8 cellular contexts compared by ENCODE assay signal in the genomic region with DNA sequence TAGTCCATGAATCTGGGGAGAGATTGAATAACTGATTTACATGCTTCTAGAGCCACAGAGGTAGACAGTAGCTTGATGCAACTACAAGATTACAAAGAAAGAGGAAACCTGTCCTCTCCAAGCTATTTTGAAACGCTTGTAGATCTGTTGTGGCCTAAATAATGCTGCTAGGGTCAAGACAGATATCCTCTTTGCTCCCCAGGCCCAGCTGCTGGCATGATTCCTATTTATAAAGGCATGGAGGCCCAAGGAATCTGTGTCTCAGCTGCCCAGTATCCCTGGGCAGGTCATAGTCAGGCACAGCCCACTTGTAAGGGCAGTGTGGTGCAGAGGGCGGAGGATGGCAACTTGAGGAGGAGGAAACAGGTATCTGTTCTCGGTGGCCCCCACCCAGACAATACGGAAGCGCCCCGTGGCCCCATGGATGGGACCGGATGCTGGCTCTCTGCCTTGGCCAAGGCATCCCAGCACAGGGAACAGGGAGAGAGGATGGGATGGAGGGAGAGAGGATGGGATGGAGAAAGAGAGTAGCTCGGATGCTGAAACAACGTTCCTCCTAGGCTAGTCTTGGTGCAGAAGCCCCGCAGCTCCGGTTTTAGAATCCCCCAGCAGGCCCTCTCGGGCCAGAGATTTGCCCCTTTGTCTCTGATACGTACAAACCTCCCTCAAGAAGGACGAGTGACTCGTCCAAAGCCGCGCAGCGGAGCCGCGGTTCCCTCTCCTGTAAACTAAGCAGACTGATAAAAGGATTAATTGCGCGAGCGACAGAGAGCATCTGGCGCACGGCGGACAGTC. TPM values are rescaled to one million over a fixed set of nuclear protein-coding genes. Genes with fewer than 3 reads are reported as not detected.
DNase-seq lines count a peak whose midpoint lies in the region; ATAC-seq and TF ChIP-seq lines count a peak whose summit lies in the region.

No MANE protein-coding gene starts in this region.

- H3K27ac Mint-ChIP-seq in MCF 10A (ENCODE audit: low read depth, unreplicated experiment), result peak overlapping the region; percentile 98

- intact Hi-C loops in MCF 10A (cut with micrococcal nuclease), result no loop called here

- CTCF ChIA-PET in MCF 10A (lab: Yijun Ruan, JAX), result interaction anchor here (0.6 to 1.7 kb wide), 6 partner anchors 14 to 456 kb away, joined by 3 to 5 read pairs (median 3); no protein-coding TSS in a partner anchor

- POLR2A ChIA-PET in MCF 10A (lab: Yijun Ruan, JAX), result interaction anchor here (0.5 to 3.3 kb wide), 7 partner anchors 9 to 946 kb away, joined by 3 to 29 read pairs (median 4); no protein-coding TSS in a partner anchor

- TF ChIP-seq CTCF in MCF 10A (IDR thresholded peaks at IDR 0.05; ENCODE audit: unreplicated experiment), result no peak

- H3K4me1 Mint-ChIP-seq in MCF 10A (ENCODE audit: insufficient read depth, unreplicated experiment), result peaks cover 14% of the 10 kb centered on the region

- peak overlapping the region; percentile 98 for H3K4me3 Mint-ChIP-seq in MCF 10A (ENCODE audit: unreplicated experiment)

- no TSS peak for BruUV-seq in MCF 10A (replicated peaks; lab: Mats Ljungman, UMichigan)

- ATAC-seq in HG02973 (IDR thresholded peaks at IDR 0.05; ENCODE audit: unreplicated experiment), result peak; percentile 21
- ATAC-seq in SK-N-SH treated with all-trans-retinoic acid at 6 μM for 48 hours, result peak; percentile 31

- H3K9me3 Mint-ChIP-seq in MCF 10A (ENCODE audit: unreplicated experiment), result no peaks in the 10 kb centered on the region

- peak in 4 of 6 experiments; percentile 9 to 65 (median 26) for DNase-seq in stimulated activated naive CD4-positive, alpha-beta T cell (lab: John Stamatoyannopoulos, UW)
- DNase-seq in stimulated activated naive CD4-positive, alpha-beta T cell treated with Interleukin-2 at 50 U/mL for 16 hours (lab: John Stamatoyannopoulos, UW), result no peak
- DNase-seq in MCF 10A (ENCODE audit: unreplicated experiment) (no peak), kidney tubule cell (ENCODE audit: low spot score) (peak; percentile 22)
- DNase-seq in stimulated activated CD4-positive, alpha-beta T cell treated with anti-CD3 and anti-CD28 coated beads, TNF-alpha, amount 100 ng/mL, for 24 hours (ENCODE audit: low read depth in 3 of 3), result peak in 2 of 3 experiments; percentile 2 to 15
- DNase-seq in NK-92 treated with Interleukin-12 subunit alpha and Interleukin-12 subunit beta, amount 100 ng/mL, for 24 hours (lab: John Stamatoyannopoulos, UW), result no peak

- no peaks in the 10 kb centered on the region for H3K36me3 Mint-ChIP-seq in MCF 10A (ENCODE audit: insufficient read depth, unreplicated experiment)

- H3K27me3 Mint-ChIP-seq in MCF 10A (ENCODE audit: insufficient read depth, unreplicated experiment), result no peaks in the 10 kb centered on the region

TF ChIP-seq in SK-N-SH treated with all-trans-retinoic acid at 6 μM for 48 hours, 23 proteins besides CTCF, POLR2A, EP300 and RAD21:
- TF ChIP-seq PPARA (CRISPR knock-in tag; IDR thresholded peaks at IDR 0.05; ENCODE audit: borderline replicate concordance), result no peak
- 0 out of 2 replicates have a peak, but pooled peaks have one; percentile 12 for TF ChIP-seq TCF4 (CRISPR knock-in tag; IDR thresholded peaks at IDR 0.05; ENCODE audit: borderline replicate concordance)

RNA-seq across cellular contexts. Expression of a gene that starts 0.8 kb away (rescaled TPM):
- 38.2 and 45.1 TPM in 2 replicates for total RNA-seq in MCF 10A (2022)

RNA-seq across cellular contexts. Expression of a gene that starts 50.5 kb away (rescaled TPM):
- 28.1 and 49.4 TPM in 2 replicates for total RNA-seq in MCF 10A (2022)

Comparison
In these comparisons a context has a peak if more than half of its experiments do, and no peak if none do; other contexts are left out.
1. DNase-seq: peak in stimulated activated naive CD4-positive, alpha-beta T cell (4 of 6), kidney tubule cell (single experiment) and stimulated activated CD4-positive, alpha-beta T cell treated with anti-CD3 and anti-CD28 coated beads, TNF-alpha, amount 100 ng/mL, for 24 hours (2 of 3); none in stimulated activated naive CD4-positive, alpha-beta T cell treated with Interleukin-2 at 50 U/mL for 16 hours (single experiment), MCF 10A (single experiment) and NK-92 treated with Interleukin-12 subunit alpha and Interleukin-12 subunit beta, amount 100 ng/mL, for 24 hours (single experiment).